ENCODE assay signal across 11 cellular contexts in genomic region chr6:15253107-15254073, GRCh38. TPM values are rescaled to one million over a fixed set of nuclear protein-coding genes. Genes with fewer than 3 reads are reported as not detected.
DNase-seq lines count a peak whose midpoint lies in the region; FAIRE-seq and TF ChIP-seq lines count a peak whose summit lies in the region.
"Had no signal": no experiment of that assay in that cellular context is flagged by ENCODE, and none has a peak within 500 bp of the region (broad histone marks: within the 10 kb centered on the region; RNA-seq: fewer than 3 reads in every experiment).

No MANE protein-coding gene starts in this region.

- peak overlapping the region; percentile 58 for H3K27ac Mint-ChIP-seq in T-helper 2 cell treated with Interferon-gamma antibody and Interleukin-4, amounts not matched to agents 5 μg/mL and 100 μg/mL, for 36 hours
- H3K27ac Mint-ChIP-seq in glutamatergic neuron (ENCODE audit: unreplicated experiment) (peak overlapping the region; percentile 11), type B pancreatic cell (peak overlapping the region; percentile 54)

- peak overlapping the region; percentile 95 for H3K4me3 Mint-ChIP-seq in T-helper 2 cell treated with Interferon-gamma antibody and Interleukin-4, amounts not matched to agents 5 μg/mL and 100 μg/mL, for 36 hours
- no peak overlapping the region for H3K4me3 Mint-ChIP-seq in glutamatergic neuron (ENCODE audit: unreplicated experiment)
- H3K4me3 Mint-ChIP-seq in type B pancreatic cell, result peak overlapping the region; percentile 25

- H3K27me3 Mint-ChIP-seq in T-helper 2 cell treated with Interferon-gamma antibody and Interleukin-4, amounts not matched to agents 5 μg/mL and 100 μg/mL, for 36 hours (ENCODE audit: low read depth), result no peaks in the 10 kb centered on the region
- H3K27me3 Mint-ChIP-seq in glutamatergic neuron (ENCODE audit: unreplicated experiment) (peaks cover 8% of the 10 kb centered on the region), type B pancreatic cell (no peaks in the 10 kb centered on the region)

- H3K9me3 Mint-ChIP-seq in T-helper 2 cell treated with Interferon-gamma antibody and Interleukin-4, amounts not matched to agents 5 μg/mL and 100 μg/mL, for 36 hours, result no peaks in the 10 kb centered on the region
- H3K9me3 Mint-ChIP-seq in glutamatergic neuron (ENCODE audit: unreplicated experiment), result peaks cover 9% of the 10 kb centered on the region
- H3K9me3 Mint-ChIP-seq in type B pancreatic cell, result no peaks in the 10 kb centered on the region

- H3K4me1 Mint-ChIP-seq in T-helper 2 cell treated with Interferon-gamma antibody and Interleukin-4, amounts not matched to agents 5 μg/mL and 100 μg/mL, for 36 hours (ENCODE audit: low read depth), result peaks cover 75% of the 10 kb centered on the region
- peaks cover 55% of the 10 kb centered on the region for H3K4me1 Mint-ChIP-seq in glutamatergic neuron (ENCODE audit: low read depth, unreplicated experiment)
- peaks cover 76% of the 10 kb centered on the region for H3K4me1 Mint-ChIP-seq in type B pancreatic cell (ENCODE audit: unreplicated experiment)

- FAIRE-seq in HTR-8/SVneo (lab: Jason Lieb, UNC), result no peak
- FAIRE-seq: bronchial epithelial cell had no signal

- H3K36me3 Mint-ChIP-seq in T-helper 2 cell treated with Interferon-gamma antibody and Interleukin-4, amounts not matched to agents 5 μg/mL and 100 μg/mL, for 36 hours (ENCODE audit: low read depth), result peaks cover 45% of the 10 kb centered on the region
- no peaks in the 10 kb centered on the region for H3K36me3 Mint-ChIP-seq in glutamatergic neuron (ENCODE audit: unreplicated experiment)
- H3K36me3 Mint-ChIP-seq in type B pancreatic cell, result peaks cover 18% of the 10 kb centered on the region

- TF ChIP-seq CTCF in glutamatergic neuron (IDR thresholded peaks at IDR 0.05; ENCODE audit: partially characterized antibody, unreplicated experiment) (no peak), type B pancreatic cell (conservative IDR thresholded peaks at IDR 0.05) (no peak)

- peak; percentile 45 for DNase-seq in stimulated activated CD4-positive, alpha-beta T cell treated with anti-CD3 and anti-CD28 coated beads, Interleukin-1b, Interleukin-23, amount 100 ng/mL, for 48 hours
- DNase-seq in stimulated activated CD4-positive, alpha-beta T cell treated with anti-CD3 and anti-CD28 coated beads, Interleukin-12 subunit alpha, Interleukin-12 subunit beta, amount 100 ng/mL, for 4 hours, result no peak
- peak; percentile 27 for DNase-seq in T-helper 2 cell treated with Interferon-gamma antibody and Interleukin-4, amounts not matched to agents 5 μg/mL and 100 μg/mL, for 36 hours (ENCODE audit: low spot score)
- no peak for DNase-seq in glutamatergic neuron
- no peak for DNase-seq in type B pancreatic cell (ENCODE audit: extremely low spot score, unreplicated experiment)
- no peak for DNase-seq in NCI-H1694 treated with DMSO at 0.1 percent for 48 hours (lab: John Stamatoyannopoulos, UW)
- DNase-seq in HTR-8/SVneo (ENCODE audit: insufficient read length, low spot score), result no peak
- DNase-seq in kidney tubule cell (ENCODE audit: low spot score), result no peak
- DNase-seq: IMR-90, upper lobe of left lung had no signal

RNA-seq across cellular contexts. Expression of gene JARID2, which starts 7.5 kb away (rescaled TPM):
- total RNA-seq in glutamatergic neuron (ENCODE audit: unreplicated experiment), result 83.8 TPM
- 35.9 and 43.9 TPM in 2 replicates for total RNA-seq in type B pancreatic cell (ENCODE audit: low replicate concordance)

Comparison
In these comparisons a context has a peak if more than half of its experiments do, and no peak if none do; other contexts are left out.
1. DNase-seq: peak in stimulated activated CD4-positive, alpha-beta T cell treated with anti-CD3 and anti-CD28 coated beads, Interleukin-1b, Interleukin-23, amount 100 ng/mL, for 48 hours (single experiment) and T-helper 2 cell treated with Interferon-gamma antibody and Interleukin-4, amounts not matched to agents 5 μg/mL and 100 μg/mL, for 36 hours (single experiment); none in stimulated activated CD4-positive, alpha-beta T cell treated with anti-CD3 and anti-CD28 coated beads, Interleukin-12 subunit alpha, Interleukin-12 subunit beta, amount 100 ng/mL, for 4 hours (single experiment), glutamatergic neuron (single experiment), type B pancreatic cell (single experiment), NCI-H1694 treated with DMSO at 0.1 percent for 48 hours (single experiment), HTR-8/SVneo (single experiment) and kidney tubule cell (single experiment).
2. Peak in every context shown above with its lines, with median percentiles within 50 percentile points of each other: H3K27ac Mint-ChIP-seq.